Comparison of ENCODE assay signal across 1 cellular context in genomic region chr20:23082846-23083552, GRCh38.
TF ChIP-seq lines count a peak whose summit lies in the region.

No MANE protein-coding gene starts in this region.

TF ChIP-seq in WTC11, 78 proteins besides CTCF, POLR2A, EP300 and RAD21:
- TF ChIP-seq USF2 (CRISPR knock-in tag; IDR thresholded peaks at IDR 0.05) (no peak), ARID4B (CRISPR knock-in tag; IDR thresholded peaks at IDR 0.05; ENCODE audit: borderline replicate concordance) (no peak), ZNF425 (CRISPR knock-in tag; conservative IDR thresholded peaks at IDR 0.05) (no peak), SOX15 (CRISPR knock-in tag; IDR thresholded peaks at IDR 0.05) (no peak), ZSCAN18 (CRISPR knock-in tag; IDR thresholded peaks at IDR 0.05) (no peak), ZNF121 (CRISPR knock-in tag; IDR thresholded peaks at IDR 0.05) (no peak), PRRX2 (CRISPR knock-in tag; IDR thresholded peaks at IDR 0.05) (no peak), FOXP4 (CRISPR knock-in tag; IDR thresholded peaks at IDR 0.05) (no peak), ZNF416 (CRISPR knock-in tag; IDR thresholded peaks at IDR 0.05) (no peak), TEAD1 (CRISPR knock-in tag; IDR thresholded peaks at IDR 0.05) (no peak), AFF4 (CRISPR knock-in tag; IDR thresholded peaks at IDR 0.05; ENCODE audit: borderline replicate concordance) (no peak), MXD4 (CRISPR knock-in tag; IDR thresholded peaks at IDR 0.05; ENCODE audit: borderline replicate concordance) (no peak), FOXJ3 (CRISPR knock-in tag; IDR thresholded peaks at IDR 0.05; ENCODE audit: borderline replicate concordance) (no peak), FOXK1 (CRISPR knock-in tag; IDR thresholded peaks at IDR 0.05) (no peak), ERG (CRISPR knock-in tag; IDR thresholded peaks at IDR 0.05) (no peak), E2F1 (CRISPR knock-in tag; IDR thresholded peaks at IDR 0.05) (no peak), IRF2 (CRISPR knock-in tag; IDR thresholded peaks at IDR 0.05; ENCODE audit: borderline replicate concordance, low read depth) (no peak)
